In genomic region chr4:30754021-30754420, GRCh38 we compare ENCODE assay signal across 16 cellular contexts. TPM values are rescaled to one million over a fixed set of nuclear protein-coding genes. Genes with fewer than 3 reads are reported as not detected.
DNase-seq lines count a peak whose midpoint lies in the region; ATAC-seq, FAIRE-seq and TF ChIP-seq lines count a peak whose summit lies in the region.
"Had no signal": no experiment of that assay in that cellular context is flagged by ENCODE, and none has a peak within 500 bp of the region (broad histone marks: within the 10 kb centered on the region; RNA-seq: fewer than 3 reads in every experiment).

No MANE protein-coding gene starts in this region.

- H3K4me3 ChIP-seq in breast epithelium = no peak overlapping the region
- H3K4me3 ChIP-seq: heart left ventricle had no signal

- peaks cover 7% of the 10 kb centered on the region for H3K4me1 Mint-ChIP-seq in MCF 10A (ENCODE audit: insufficient read depth, unreplicated experiment)
- H3K4me1 Mint-ChIP-seq in stimulated activated effector memory CD8-positive, alpha-beta T cell treated with anti-CD3 and anti-CD28 coated beads, Interleukin-12 subunit alpha, Interleukin-12 subunit beta, amount 100 ng/mL, for 72 hours = no peaks in the 10 kb centered on the region
- H3K4me1 Mint-ChIP-seq: brain; CD8-positive, alpha-beta memory T cell; T-cell had no signal

- H3K27me3 ChIP-seq in breast epithelium (no peaks in the 10 kb centered on the region), foreskin keratinocyte (no peaks in the 10 kb centered on the region)
- H3K27me3 ChIP-seq: heart left ventricle had no signal

- no peak overlapping the region for H3K27ac ChIP-seq in breast epithelium
- H3K27ac ChIP-seq in foreskin keratinocyte = peak overlapping the region; percentile 42

- H3K27me3 Mint-ChIP-seq in MCF 10A (ENCODE audit: insufficient read depth, unreplicated experiment) = no peaks in the 10 kb centered on the region
- H3K27me3 Mint-ChIP-seq: brain, T-cell had no signal

- CTCF ChIA-PET in MCF 10A (lab: Yijun Ruan, JAX) = interaction anchor here (0.6 kb wide), 2 partner anchors 9 to 266 kb away, joined by 3 to 4 read pairs; no protein-coding TSS in a partner anchor

- H3K4me1 ChIP-seq in breast epithelium = no peaks in the 10 kb centered on the region
- peaks cover 43% of the 10 kb centered on the region for H3K4me1 ChIP-seq in foreskin keratinocyte

- no peak for TF ChIP-seq CTCF in MCF 10A (IDR thresholded peaks at IDR 0.05; ENCODE audit: unreplicated experiment)
- TF ChIP-seq CTCF in breast epithelium (IDR thresholded peaks at IDR 0.05) = no peak
- TF ChIP-seq CTCF in foreskin keratinocyte (conservative IDR thresholded peaks at IDR 0.05) = no peak

- POLR2A ChIA-PET in MCF 10A (lab: Yijun Ruan, JAX) = interaction anchor here (2.0 kb wide), 1 partner anchor 35 kb away, joined by 5 read pairs; the partner anchor contains the start of gene PCDH7

- intact Hi-C loops in MCF 10A (cut with micrococcal nuclease) (no loop called here), breast epithelium (cut with DNase I; ENCODE audit: low total_unique reads) (loop anchor here (5.0 kb wide), 1 partner anchor 233 kb away; no protein-coding TSS in a partner anchor)

- peak; percentile 39 for DNase-seq in MCF 10A (ENCODE audit: unreplicated experiment)
- no peak for DNase-seq in breast epithelium (ENCODE audit: low spot score in 2 of 2)
- DNase-seq in amniotic stem cell (lab: John Stamatoyannopoulos, UW) = peak; percentile 2
- DNase-seq in foreskin keratinocyte = peak; percentile 69 to 86
- peak; percentile 49 for DNase-seq in urothelium cell line (ENCODE audit: low spot score)
- no peak for DNase-seq in stimulated activated effector memory CD8-positive, alpha-beta T cell treated with anti-CD3 and anti-CD28 coated beads, Interleukin-12 subunit alpha, Interleukin-12 subunit beta, amount 100 ng/mL, for 72 hours (ENCODE audit: low spot score in 2 of 2)
- DNase-seq in activated CD4-positive, alpha-beta T cell treated with anti-CD3 and anti-CD28 coated beads for 1 hour = no peak
- DNase-seq: CD8-positive, alpha-beta memory T cell; heart left ventricle; NCI-H748 treated with DMSO at 0.1 percent for 48 hours; stimulated activated CD4-positive, alpha-beta T cell treated with anti-CD3 and anti-CD28 coated beads, Interleukin-15, amount 100 ng/mL, for 24 hours; T-cell had no signal

- TF ChIP-seq POLR2A in breast epithelium (IDR thresholded peaks at IDR 0.05) = no peak

- H3K9me3 ChIP-seq in breast epithelium = no peaks in the 10 kb centered on the region
- H3K9me3 ChIP-seq: heart left ventricle had no signal

- no peaks in the 10 kb centered on the region for H3K9me3 Mint-ChIP-seq in MCF 10A (ENCODE audit: unreplicated experiment)
- peaks cover 3% of the 10 kb centered on the region for H3K9me3 Mint-ChIP-seq in stimulated activated effector memory CD8-positive, alpha-beta T cell treated with anti-CD3 and anti-CD28 coated beads, Interleukin-12 subunit alpha, Interleukin-12 subunit beta, amount 100 ng/mL, for 72 hours
- H3K9me3 Mint-ChIP-seq: brain had no signal

- H3K36me3 ChIP-seq in breast epithelium = no peaks in the 10 kb centered on the region
- H3K36me3 ChIP-seq: heart left ventricle had no signal

- peak overlapping the region; percentile 71 for H3K27ac Mint-ChIP-seq in MCF 10A (ENCODE audit: low read depth, unreplicated experiment)
- H3K27ac Mint-ChIP-seq in stimulated activated effector memory CD8-positive, alpha-beta T cell treated with anti-CD3 and anti-CD28 coated beads, Interleukin-12 subunit alpha, Interleukin-12 subunit beta, amount 100 ng/mL, for 72 hours = no peak overlapping the region
- H3K27ac Mint-ChIP-seq: brain; CD8-positive, alpha-beta memory T cell; T-cell had no signal

- no peaks in the 10 kb centered on the region for H3K36me3 Mint-ChIP-seq in MCF 10A (ENCODE audit: insufficient read depth, unreplicated experiment)
- H3K36me3 Mint-ChIP-seq in stimulated activated effector memory CD8-positive, alpha-beta T cell treated with anti-CD3 and anti-CD28 coated beads, Interleukin-12 subunit alpha, Interleukin-12 subunit beta, amount 100 ng/mL, for 72 hours = no peaks in the 10 kb centered on the region
- H3K36me3 Mint-ChIP-seq: CD8-positive, alpha-beta memory T cell; T-cell had no signal

- no TSS peak for BruUV-seq in MCF 10A (replicated peaks; lab: Mats Ljungman, UMichigan)

- ATAC-seq in foreskin keratinocyte = peak; percentile 31
- no peak for ATAC-seq in stimulated activated effector memory CD8-positive, alpha-beta T cell treated with anti-CD3 and anti-CD28 coated beads, Interleukin-12 subunit alpha, Interleukin-12 subunit beta, amount 100 ng/mL, for 72 hours
- no peak for ATAC-seq in HG03039 (IDR thresholded peaks at IDR 0.05; ENCODE audit: unreplicated experiment)
- ATAC-seq: T-cell had no signal

- peak; percentile 92 for FAIRE-seq in urothelium cell line (lab: Jason Lieb, UNC)
- FAIRE-seq: A204.1, RCC 7860 had no signal

- no peak overlapping the region for H3K4me3 Mint-ChIP-seq in MCF 10A (ENCODE audit: unreplicated experiment)
- no peak overlapping the region for H3K4me3 Mint-ChIP-seq in stimulated activated effector memory CD8-positive, alpha-beta T cell treated with anti-CD3 and anti-CD28 coated beads, Interleukin-12 subunit alpha, Interleukin-12 subunit beta, amount 100 ng/mL, for 72 hours
- H3K4me3 Mint-ChIP-seq: brain; CD8-positive, alpha-beta memory T cell; T-cell had no signal

RNA-seq across cellular contexts. Expression of gene PCDH7, which starts 33.9 kb away (rescaled TPM):
- total RNA-seq in MCF 10A (2022) = 3.6 and 5.6 TPM in 2 replicates
- 10 to 100 TPM in 2 of 3 donors, 1 to 10 TPM in 1; 6.1 to 30.9 (median 14.4) TPM for total RNA-seq in breast epithelium
- 34.5 and 43.2 TPM in 2 replicates for total RNA-seq in foreskin keratinocyte
- polyA plus RNA-seq in foreskin keratinocyte = 6.7 and 10.9 TPM in 2 replicates
- total RNA-seq: CD8-positive, alpha-beta memory T cell had no signal
- polyA plus RNA-seq: CD8-positive, alpha-beta memory T cell had no signal

Comparison
In these comparisons a context has a peak if more than half of its experiments do, and no peak if none do; other contexts are left out.
1. DNase-seq: peak in MCF 10A (single experiment), amniotic stem cell (single experiment), foreskin keratinocyte (2 of 2) and urothelium cell line (single experiment); none in breast epithelium (0 of 2), stimulated activated effector memory CD8-positive, alpha-beta T cell treated with anti-CD3 and anti-CD28 coated beads, Interleukin-12 subunit alpha, Interleukin-12 subunit beta, amount 100 ng/mL, for 72 hours (0 of 2) and activated CD4-positive, alpha-beta T cell treated with anti-CD3 and anti-CD28 coated beads for 1 hour (single experiment).